ENCODE assay signal across 9 cellular contexts in genomic region chr20:16035576-16035975, GRCh38.
"Had no signal": no experiment of that assay in that cellular context is flagged by ENCODE, and none has a peak within 500 bp of the region (broad histone marks: within the 10 kb centered on the region; RNA-seq: fewer than 3 reads in every experiment).

No MANE protein-coding gene starts in this region.

- H3K27me3 Mint-ChIP-seq: IgD-negative memory B cell had no signal

- H3K4me3 Mint-ChIP-seq: HFFc6, IgD-negative memory B cell had no signal

- H3K36me3 ChIP-seq: HAP-1 had no signal

- H3K27ac ChIP-seq: GM23248, HL-60 had no signal

- H3K36me3 Mint-ChIP-seq: IgD-negative memory B cell had no signal

- H3K9me3 ChIP-seq: HAP-1 had no signal

- H3K9ac ChIP-seq: GM23248 had no signal

- H2AFZ ChIP-seq: GM23248 had no signal

- ATAC-seq: HCT116 had no signal

- DNase-seq: GM23248, GOT3, H7, HFFc6, KBM-7 had no signal

- H3K4me3 ChIP-seq: GM23248, HAP-1 had no signal

- H3K27ac Mint-ChIP-seq: HFFc6, IgD-negative memory B cell had no signal

- H3K4me1 ChIP-seq: HAP-1 had no signal
